In genomic region chr20:21302645-21303060, GRCh38 we compare ENCODE assay signal across 8 cellular contexts. TPM values are rescaled to one million over a fixed set of nuclear protein-coding genes. Genes with fewer than 3 reads are reported as not detected.
A peak's percentile ranks its signal among the peaks of the same experiment; 100 is the strongest.
DNase-seq lines count a peak whose midpoint lies in the region; ATAC-seq and TF ChIP-seq lines count a peak whose summit lies in the region.

No MANE protein-coding gene starts in this region.

- H3K4me3 ChIP-seq in stomach = peak overlapping the region; percentile 90 to 98 (median 92)

- ATAC-seq in GM18499 (IDR thresholded peaks at IDR 0.05; ENCODE audit: insufficient read depth, unreplicated experiment) = peak; percentile 6
- ATAC-seq in HG03025 (IDR thresholded peaks at IDR 0.05; ENCODE audit: low FRiP score, unreplicated experiment) = peak; percentile 25
- no peak for ATAC-seq in activated naive CD8-positive, alpha-beta T cell treated with anti-CD3 and anti-CD28 coated beads, Interleukin-2, amount 10 ng/mL, durations not matched to agents 7 days and 5 days (ENCODE audit: low read depth)

- DNase-seq in activated naive CD8-positive, alpha-beta T cell treated with anti-CD3 and anti-CD28 coated beads, Interleukin-2, amount 10 ng/mL, durations not matched to agents 7 days and 5 days = no peak
- DNase-seq in immature natural killer cell (no peak), stomach (no peak), hippocampal formation (lab: John Stamatoyannopoulos, UW) (no peak)
- DNase-seq in activated CD4-positive, alpha-beta T cell treated with anti-CD3 and anti-CD28 coated beads for 1 hour = no peak
- no peak for DNase-seq in activated CD4-positive, CD25-positive, alpha-beta regulatory T cell (lab: John Stamatoyannopoulos, UW)

- H3K9me3 ChIP-seq in stomach = no peaks in the 10 kb centered on the region

- H3K27ac ChIP-seq in stomach = peak overlapping the region; percentile 96 to 99 (median 98)

- no peaks in the 10 kb centered on the region for H3K36me3 ChIP-seq in stomach

- H3K27me3 ChIP-seq in stomach = no peaks in the 10 kb centered on the region

- peaks cover 16% of the 10 kb centered on the region for H3K36me3 Mint-ChIP-seq in activated naive CD8-positive, alpha-beta T cell treated with anti-CD3 and anti-CD28 coated beads, Interleukin-2, amount 10 ng/mL, durations not matched to agents 7 days and 5 days
- H3K36me3 Mint-ChIP-seq in immature natural killer cell = no peaks in the 10 kb centered on the region

- peaks cover 8 to 22% (median 20%) of the 10 kb centered on the region in 4 donors for H3K4me1 ChIP-seq in stomach

- no peaks in the 10 kb centered on the region for H3K9me3 Mint-ChIP-seq in activated naive CD8-positive, alpha-beta T cell treated with anti-CD3 and anti-CD28 coated beads, Interleukin-2, amount 10 ng/mL, durations not matched to agents 7 days and 5 days
- H3K9me3 Mint-ChIP-seq in immature natural killer cell = no peaks in the 10 kb centered on the region

- H3K27ac Mint-ChIP-seq in activated naive CD8-positive, alpha-beta T cell treated with anti-CD3 and anti-CD28 coated beads, Interleukin-2, amount 10 ng/mL, durations not matched to agents 7 days and 5 days = peak overlapping the region; percentile 99
- H3K27ac Mint-ChIP-seq in immature natural killer cell = peak overlapping the region; percentile 87 to 98 (median 94)

- intact Hi-C loops in stomach (cut with DNase I; ENCODE audit: low total_unique reads) = no loop called here

- TF ChIP-seq EP300 in stomach (IDR thresholded peaks at IDR 0.05) = no peak

- WGBS in stomach, 5 donors = 4 to 9% (median 5%) methylated on average over 12 of the region's 12 CpGs

- H3K4me1 Mint-ChIP-seq in activated naive CD8-positive, alpha-beta T cell treated with anti-CD3 and anti-CD28 coated beads, Interleukin-2, amount 10 ng/mL, durations not matched to agents 7 days and 5 days = peaks cover 25% of the 10 kb centered on the region
- peaks cover 28 to 29% of the 10 kb centered on the region in 2 donors for H3K4me1 Mint-ChIP-seq in immature natural killer cell

- peak overlapping the region; percentile 98 for H3K4me3 Mint-ChIP-seq in activated naive CD8-positive, alpha-beta T cell treated with anti-CD3 and anti-CD28 coated beads, Interleukin-2, amount 10 ng/mL, durations not matched to agents 7 days and 5 days
- peak overlapping the region; percentile 93 to 98 (median 97) for H3K4me3 Mint-ChIP-seq in immature natural killer cell

- POLR2A ChIA-PET in activated naive CD8-positive, alpha-beta T cell treated with anti-CD3 and anti-CD28 coated beads, Interleukin-2, amount 10 ng/mL, durations not matched to agents 7 days and 5 days (lab: Charles Lee) = interaction anchor here (0.7 to 1.6 kb wide), 6 partner anchors 10 to 136 kb away, joined by 3 to 10 read pairs (median 4); no protein-coding TSS in a partner anchor

- TF ChIP-seq POLR2A in stomach (IDR thresholded peaks at IDR 0.05) = no peak

- H3K27me3 Mint-ChIP-seq in activated naive CD8-positive, alpha-beta T cell treated with anti-CD3 and anti-CD28 coated beads, Interleukin-2, amount 10 ng/mL, durations not matched to agents 7 days and 5 days = peaks cover 4% of the 10 kb centered on the region
- peaks cover 6 to 20% (median 10%) of the 10 kb centered on the region in 3 donors for H3K27me3 Mint-ChIP-seq in immature natural killer cell (ENCODE audit: low read depth in 3 of 3)

- TF ChIP-seq CTCF in stomach (IDR thresholded peaks at IDR 0.05) = no peak

RNA-seq across cellular contexts. Expression of gene XRN2, which starts 0.5 kb away (rescaled TPM):
- total RNA-seq in activated naive CD8-positive, alpha-beta T cell treated with anti-CD3 and anti-CD28 coated beads, Interleukin-2, amount 10 ng/mL, durations not matched to agents 7 days and 5 days = 10 to 100 TPM; 51.5 to 53.7 TPM
- polyA plus RNA-seq in immature natural killer cell = 10 to 100 TPM; 52.7 to 63.9 (median 61.2) TPM
- total RNA-seq in stomach = 10 to 100 TPM; 15.2 to 66.8 (median 34.4) TPM
- polyA plus RNA-seq in stomach = 10 to 100 TPM; 12.5 to 35.7 (median 21.0) TPM
